16 cellular contexts compared by ENCODE assay signal in the genomic region with DNA sequence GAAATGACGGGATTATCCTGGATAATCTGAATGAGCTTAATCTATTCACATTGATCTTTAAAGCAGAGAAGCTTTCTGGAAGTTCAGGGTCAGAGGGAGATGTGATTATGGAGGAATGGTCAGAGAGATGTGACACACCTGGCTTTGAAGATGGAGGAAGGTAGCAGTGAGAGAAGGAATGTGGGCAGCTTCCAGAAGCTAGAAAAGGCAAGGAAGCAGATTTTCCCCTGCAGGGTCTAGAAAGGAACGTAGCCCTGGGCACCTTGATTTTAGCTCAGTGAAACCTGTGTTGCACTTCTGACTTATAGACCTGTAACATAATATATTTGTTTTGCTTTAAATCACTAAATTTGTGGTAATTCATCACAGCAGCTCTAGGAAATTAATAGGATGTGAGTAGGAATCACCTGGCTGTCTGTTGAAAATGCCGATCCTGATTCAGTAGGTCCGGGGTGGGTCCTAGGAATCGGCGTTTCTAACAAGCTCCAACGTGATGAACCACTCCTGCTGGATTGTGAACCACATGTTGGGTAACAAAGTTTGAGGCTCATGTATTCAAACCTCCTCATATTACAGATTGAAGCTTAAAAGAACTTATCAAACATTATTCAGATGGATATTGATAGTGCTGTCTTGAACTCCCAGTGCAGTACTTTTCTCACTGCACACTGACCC.
"Had no signal": no experiment of that assay in that cellular context is flagged by ENCODE, and none has a peak within 500 bp of the region (broad histone marks: within the 10 kb centered on the region; RNA-seq: fewer than 3 reads in every experiment).

No MANE protein-coding gene starts in this region.

- H3K36me3 ChIP-seq: adrenal gland, sigmoid colon, spleen, tibial artery had no signal

- ATAC-seq: activated naive CD4-positive, alpha-beta T cell treated with anti-CD3 and anti-CD28 coated beads, Interleukin-2, amount 50 U/mL, for 72 hours; stimulated activated naive B cell treated with anti-CD40 and anti-IgM and Interleukin-4, amounts not matched to agents 10 μg/mL and 1 μg/mL and 100 μg/mL, for 72 hours; WTC11 had no signal

- H3K9me3 ChIP-seq: adrenal gland, sigmoid colon, spleen, tibial artery had no signal

- DNase-seq: activated CD4-positive, alpha-beta memory T cell treated with anti-CD3 and anti-CD28 coated beads for 36 hours; activated CD4-positive, alpha-beta T cell treated with anti-CD3 and anti-CD28 coated beads for 4 hours; activated gamma-delta T cell treated with Interleukin-2 at 50 U/mL for 16 hours; activated T-cell treated with anti-CD3 and anti-CD28 coated beads for 4 hours; dermis blood vessel endothelial cell; effector memory CD4-positive, alpha-beta T cell; occipital lobe; sigmoid colon; spleen; stimulated activated CD4-positive, alpha-beta T cell treated with anti-CD3 and anti-CD28 coated beads, Interleukin-4, amount 100 ng/mL, for 4 hours; stimulated activated naive B cell treated with anti-CD40 and anti-IgM and Interleukin-4, amounts not matched to agents 10 μg/mL and 1 μg/mL and 100 μg/mL, for 72 hours; tibial artery had no signal

- H3K27ac ChIP-seq: adrenal gland, spleen had no signal

- H3K4me1 ChIP-seq: adrenal gland, spleen had no signal

- H3K27me3 ChIP-seq: adrenal gland, sigmoid colon, spleen, tibial artery had no signal

- H3K4me3 ChIP-seq: adrenal gland, lung, sigmoid colon, spleen, tibial artery had no signal
